ENCODE assay signal across 17 cellular contexts in genomic region chr2:120599064-120599463, GRCh38.
"Had no signal": no experiment of that assay in that cellular context is flagged by ENCODE, and none has a peak within 500 bp of the region (broad histone marks: within the 10 kb centered on the region; RNA-seq: fewer than 3 reads in every experiment).

No MANE protein-coding gene starts in this region.

- DNase-seq: activated CD4-positive, alpha-beta T cell treated with anti-CD3 and anti-CD28 coated beads, Interleukin-2, amount 50 U/mL, for 48 hours; activated naive CD4-positive, alpha-beta T cell treated with Interleukin-2 at 50 U/mL for 16 hours; anterior cingulate cortex; cerebellar nuclear complex; effector memory CD8-positive, alpha-beta T cell; foreskin keratinocyte; glutamatergic neuron; hypothalamus; naive B cell; retina; stimulated activated CD4-positive, alpha-beta T cell treated with anti-CD3 and anti-CD28 coated beads, Interleukin-15, amount 100 ng/mL, for 24 hours; stimulated activated CD4-positive, alpha-beta T cell treated with anti-CD3 and anti-CD28 coated beads, Interleukin-4, amount 100 ng/mL, for 4 hours; stimulated activated CD8-positive, alpha-beta memory T cell treated with anti-CD3 and anti-CD28 coated beads, Interleukin-4, amount 100 ng/mL, for 48 hours; stimulated activated naive CD8-positive, alpha-beta T cell treated with anti-CD3 and anti-CD28 coated beads, Interleukin-15, Interleukin-2, amounts not matched to agents 100 U/mL and 50 U/mL, for 24 hours; T-cell; T1000 had no signal

- H3K4me1 ChIP-seq: foreskin keratinocyte had no signal

- H3K27ac ChIP-seq: foreskin keratinocyte, VCaP had no signal

- H3K27me3 ChIP-seq: foreskin keratinocyte had no signal
